12 cellular contexts compared by ENCODE assay signal in genomic region chr17:78921437-78921971, GRCh38. TPM values are rescaled to one million over a fixed set of nuclear protein-coding genes. Genes with fewer than 3 reads are reported as not detected.
DNase-seq lines count a peak whose midpoint lies in the region; ATAC-seq and TF ChIP-seq lines count a peak whose summit lies in the region.
"Had no signal": no experiment of that assay in that cellular context is flagged by ENCODE, and none has a peak within 500 bp of the region (broad histone marks: within the 10 kb centered on the region; RNA-seq: fewer than 3 reads in every experiment).

No MANE protein-coding gene starts in this region.

- H3K36me3 ChIP-seq in Loucy (ENCODE audit: insufficient read depth, low read length) (no peaks in the 10 kb centered on the region), mesenchymal stem cell (ENCODE audit: control insufficient read depth in 1 of 2, insufficient read depth in 2 of 2, low read depth in 1 of 2, low read length in 2 of 2) (peaks cover 7 to 27% of the 10 kb centered on the region in 2 experiments)

- peaks cover 3% of the 10 kb centered on the region for H3K79me1 ChIP-seq in mesenchymal stem cell (replicated peaks; ENCODE audit: low read length, poor library complexity, severe bottlenecking)

- H3F3A ChIP-seq in Loucy (ENCODE audit: low read depth): no peaks in the 10 kb centered on the region

- no peak overlapping the region for H2AFZ ChIP-seq in Loucy (ENCODE audit: low read length)
- no peak overlapping the region for H2AFZ ChIP-seq in mesenchymal stem cell (ENCODE audit: low read depth, low read length)

- ATAC-seq in GM18867 (IDR thresholded peaks at IDR 0.05; ENCODE audit: unreplicated experiment): no peak
- ATAC-seq: HCT116, Panc1 had no signal

- TF ChIP-seq CTCF in Loucy (conservative IDR thresholded peaks at IDR 0.05; ENCODE audit: low read length): no peak

- peak overlapping the region in 1 of 2 experiments; percentile 29 for H3K23ac ChIP-seq in mesenchymal stem cell (ENCODE audit: low read length in 2 of 2)

- DNase-seq in mesenchymal stem cell (no peak), substantia nigra (lab: John Stamatoyannopoulos, UW) (peak in 42 of 49 donors; percentile 28 to 81 (median 64)), dedifferentiated amniotic fluid mesenchymal stem cell (ENCODE audit: extremely low spot score) (no peak), ecto neural progenitor cell (ENCODE audit: low spot score) (no peak)
- DNase-seq in stimulated activated CD8-positive, alpha-beta memory T cell treated with anti-CD3 and anti-CD28 coated beads, Interleukin-4, amount 100 ng/mL, for 48 hours: no peak
- DNase-seq: DMS79, NCI-H1694 had no signal

- no peaks in the 10 kb centered on the region for H3K9me2 ChIP-seq in Loucy (replicated peaks; ENCODE audit: low read depth, low read length)

- H2AK5ac ChIP-seq in mesenchymal stem cell (ENCODE audit: low read length, severe bottlenecking): peak overlapping the region; percentile 56

- H3K9me3 ChIP-seq in Loucy (ENCODE audit: insufficient read depth, low read depth, low read length) (no peaks in the 10 kb centered on the region), mesenchymal stem cell (ENCODE audit: control insufficient read depth, low read length) (no peaks in the 10 kb centered on the region)

- H3K18ac ChIP-seq in mesenchymal stem cell (ENCODE audit: low read depth in 1 of 2, low read length in 2 of 2): no peak overlapping the region

- WGBS in mesenchymal stem cell: 96% methylated on average over 8 of the region's 8 CpGs

- H2BK120ac ChIP-seq in mesenchymal stem cell (ENCODE audit: low read depth, low read length): no peak overlapping the region

- H3K9ac ChIP-seq in Loucy (ENCODE audit: low read depth, low read length, poor library complexity, severe bottlenecking) (peak overlapping the region; percentile 27), mesenchymal stem cell (ENCODE audit: low read length) (peak overlapping the region; percentile 95)

- no peaks in the 10 kb centered on the region for H3K27me3 ChIP-seq in Loucy (ENCODE audit: insufficient read depth, low read length, poor library complexity, severe bottlenecking)
- H3K27me3 ChIP-seq in mesenchymal stem cell (ENCODE audit: control insufficient read depth in 1 of 2, insufficient read depth in 1 of 2, low read length in 2 of 2): no peaks in the 10 kb centered on the region

- H3K4ac ChIP-seq in mesenchymal stem cell (ENCODE audit: low read depth in 1 of 2, low read length in 2 of 2): no peak overlapping the region

- peaks cover 29% of the 10 kb centered on the region for H3K4me1 ChIP-seq in Loucy (ENCODE audit: insufficient read depth, low read length, poor library complexity, severe bottlenecking)
- H3K4me1 ChIP-seq in mesenchymal stem cell (ENCODE audit: control insufficient read depth, insufficient read depth, low read depth, low read length): peaks cover 51% of the 10 kb centered on the region

- H3K14ac ChIP-seq in mesenchymal stem cell (ENCODE audit: low read length in 2 of 2): no peak overlapping the region

- H3K4me3 ChIP-seq in Loucy (ENCODE audit: low read length, poor library complexity, severe bottlenecking) (peak overlapping the region; percentile 75), mesenchymal stem cell (ENCODE audit: insufficient read depth in 1 of 2, low read depth in 1 of 2, low read length in 2 of 2) (peak overlapping the region in 1 of 2 experiments; percentile 98)

- no peak overlapping the region for H4K91ac ChIP-seq in mesenchymal stem cell (ENCODE audit: low read length)

- H3K4me2 ChIP-seq in Loucy (ENCODE audit: low read depth, low read length, poor library complexity, severe bottlenecking) (peak overlapping the region; percentile 99), mesenchymal stem cell (ENCODE audit: low read length, poor library complexity, severe bottlenecking) (no peak overlapping the region)

- no peak overlapping the region for H2BK5ac ChIP-seq in mesenchymal stem cell (ENCODE audit: low read depth, low read length, poor library complexity, severe bottlenecking)

- no peak overlapping the region for H2BK15ac ChIP-seq in mesenchymal stem cell (ENCODE audit: low read depth, poor library complexity, severe bottlenecking)

- no peak overlapping the region for H2BK12ac ChIP-seq in mesenchymal stem cell (ENCODE audit: low read length in 2 of 2)

- no peak overlapping the region for H4K8ac ChIP-seq in mesenchymal stem cell (ENCODE audit: low read length)

- no peaks in the 10 kb centered on the region for H4K20me1 ChIP-seq in Loucy (ENCODE audit: insufficient read depth, low read length, poor library complexity, severe bottlenecking)

- peak overlapping the region; percentile 60 for H3K27ac ChIP-seq in cingulate gyrus (ENCODE audit: low read depth, low read length)
- peak overlapping the region; percentile 10 for H3K27ac ChIP-seq in mesenchymal stem cell (ENCODE audit: low read length, poor library complexity, severe bottlenecking)
- H3K27ac ChIP-seq in substantia nigra (ENCODE audit: low read depth, low read length, poor library complexity, severe bottlenecking): peak overlapping the region; percentile 78

- peaks cover 41% of the 10 kb centered on the region; the same call in 1 of the 2 replicates for H3K79me2 ChIP-seq in Loucy (ENCODE audit: insufficient read depth, low read length)

RNA-seq across cellular contexts. Expression of gene TIMP2, which starts 3.7 kb away (rescaled TPM):
- polyA plus RNA-seq in mesenchymal stem cell (2013, experiment 1 of 2): 391 TPM
- polyA plus RNA-seq in mesenchymal stem cell (2013, experiment 2 of 2): 397 TPM

RNA-seq across cellular contexts. Expression of gene CEP295NL, which starts 18.5 kb away (rescaled TPM):
- polyA plus RNA-seq in mesenchymal stem cell (2013, experiment 1 of 2): 0.04 TPM
- 0.05 TPM for polyA plus RNA-seq in mesenchymal stem cell (2013, experiment 2 of 2)

RNA-seq across cellular contexts. Expression of gene LGALS3BP, which starts 58.2 kb away (rescaled TPM):
- 349 TPM for polyA plus RNA-seq in mesenchymal stem cell (2013, experiment 1 of 2)
- polyA plus RNA-seq in mesenchymal stem cell (2013, experiment 2 of 2): 351 TPM

Comparison
In these comparisons a context has a peak if more than half of its experiments do, and no peak if none do; other contexts are left out.
1. H3K27ac ChIP-seq: peak in every context shown above with its lines; median percentile 78 in substantia nigra; 60 in cingulate gyrus; 10 in mesenchymal stem cell.
2. DNase-seq: peak in substantia nigra (42 of 49); none in mesenchymal stem cell (single experiment), dedifferentiated amniotic fluid mesenchymal stem cell (single experiment), stimulated activated CD8-positive, alpha-beta memory T cell treated with anti-CD3 and anti-CD28 coated beads, Interleukin-4, amount 100 ng/mL, for 48 hours (single experiment) and ecto neural progenitor cell (single experiment).